ENCODE assay signal across 7 cellular contexts in the genomic region with DNA sequence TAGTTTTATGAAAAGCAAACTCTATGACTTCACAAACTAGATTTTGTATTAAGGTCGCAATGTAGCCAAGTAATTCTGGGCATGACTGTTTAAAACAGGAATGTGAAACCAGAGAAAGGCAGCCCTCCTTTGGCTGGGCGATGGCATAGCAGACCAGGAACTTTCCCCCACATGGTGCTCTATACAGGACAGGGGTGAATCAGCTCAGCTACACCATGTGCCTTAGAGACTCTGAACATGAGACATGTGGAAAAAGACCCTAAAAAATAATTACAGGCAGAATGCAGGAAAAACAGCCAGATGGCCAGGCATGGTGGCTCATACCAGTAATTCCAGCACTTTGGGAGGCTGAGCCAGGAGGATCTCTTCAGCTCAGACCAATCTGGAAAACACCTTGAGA. TPM values are rescaled to one million over a fixed set of nuclear protein-coding genes. Genes with fewer than 3 reads are reported as not detected.
DNase-seq lines count a peak whose midpoint lies in the region; ATAC-seq and TF ChIP-seq lines count a peak whose summit lies in the region.
"Not testable (repeated sequence)": the region's sequence is repeated elsewhere in the genome, so short reads cannot be mapped to it uniquely, and the experiment has no call there.

No MANE protein-coding gene starts in this region.

- intact Hi-C loops in IMR-90 (cut with micrococcal nuclease), result loop anchor here (1.0 kb wide), 1 partner anchor 94 kb away; no protein-coding TSS in a partner anchor
- intact Hi-C loops in left lung (cut with DNase I); sciatic nerve (cut with DNase I): not testable (repeated sequence)

- H2BK120ac ChIP-seq in IMR-90 (ENCODE audit: low read depth, low read length), result not testable (repeated sequence)

- H3K9me3 Mint-ChIP-seq in WTC11, result not testable (repeated sequence)

- not testable (repeated sequence) for TF ChIP-seq CTCF in IMR-90 (conservative IDR thresholded peaks at IDR 0.05; ENCODE audit: low read depth, low read length); WTC11 (IDR thresholded peaks at IDR 0.05); left lung (IDR thresholded peaks at IDR 0.05)

- not testable (repeated sequence) for TF ChIP-seq RAD21 in IMR-90 (IDR thresholded peaks at IDR 0.05; ENCODE audit: low read length)

- not testable (repeated sequence) for H3K23ac ChIP-seq in IMR-90 (ENCODE audit: low read depth, low read length)

- H3K27ac Mint-ChIP-seq in WTC11, result not testable (repeated sequence)

- H4K8ac ChIP-seq in IMR-90 (ENCODE audit: low read depth in 2 of 2, low read length in 2 of 2), result not testable (repeated sequence)

- H3K9ac ChIP-seq in IMR-90 (ENCODE audit: low read depth, low read length), result not testable (repeated sequence)

- peak overlapping the region; percentile 90; the same call in 1 of the 2 replicates for H3K18ac ChIP-seq in IMR-90 (ENCODE audit: low read depth, low read length)

- H3K4ac ChIP-seq in IMR-90 (ENCODE audit: low read depth, low read length), result not testable (repeated sequence)

- H4K5ac ChIP-seq in IMR-90 (ENCODE audit: low read depth, low read length), result not testable (repeated sequence)

- H3K27me3 ChIP-seq in IMR-90 (ENCODE audit: control insufficient read depth, insufficient read depth, low read length); left lung: not testable (repeated sequence)

- not testable (repeated sequence) for H3K4me3 Mint-ChIP-seq in WTC11

- not testable (repeated sequence) for BruUV-seq in IMR-90 (replicated peaks; lab: Mats Ljungman, UMichigan)

- H3K27ac ChIP-seq in IMR-90 (ENCODE audit: insufficient read depth, low read length), result peak overlapping the region; percentile 72; the same call in 1 of the 2 replicates
- not testable (repeated sequence) for H3K27ac ChIP-seq in left lung

- not testable (repeated sequence) for H3K14ac ChIP-seq in IMR-90 (replicated peaks; ENCODE audit: low read depth, low read length)

- TF ChIP-seq POLR2A in IMR-90 (IDR thresholded peaks at IDR 0.05; ENCODE audit: low read depth, low read length), result not testable (repeated sequence)

- DNase-seq in Caki2 (ENCODE audit: low read depth) (peak; percentile 81), IMR-90 (peak; percentile 78), dermis microvascular lymphatic vessel endothelial cell (ENCODE audit: low read depth in 2 of 2) (peak; percentile 75 to 78), glomerular visceral epithelial cell (ENCODE audit: extremely low spot score) (peak; percentile 46)
- not testable (repeated sequence) for DNase-seq in WTC11 (ENCODE audit: low spot score); left lung; sciatic nerve (ENCODE audit: low spot score)

- H3K4me2 ChIP-seq in IMR-90 (ENCODE audit: low read depth, low read length), result not testable (repeated sequence)

- H3K79me1 ChIP-seq in IMR-90 (ENCODE audit: low read depth in 1 of 2, low read length in 2 of 2), result not testable (repeated sequence)

- POLR2A ChIA-PET in IMR-90 (lab: Charles Lee; ENCODE audit: unreplicated experiment); WTC11 (lab: Charles Lee): not testable (repeated sequence)

- H3K36me3 Mint-ChIP-seq in WTC11, result not testable (repeated sequence)

- H3K9me1 ChIP-seq in IMR-90 (ENCODE audit: insufficient read depth, low read length), result not testable (repeated sequence)

- H3K4me1 ChIP-seq in IMR-90 (ENCODE audit: control insufficient read depth, insufficient read depth, low read length), result peaks cover 20% of the 10 kb centered on the region
- H3K4me1 ChIP-seq in left lung, result not testable (repeated sequence)

- not testable (repeated sequence) for H3K9me3 ChIP-seq in IMR-90 (ENCODE audit: control insufficient read depth, insufficient read depth, low read length); left lung

- in situ Hi-C loops in Caki2 (cut with HindIII; ENCODE audit: low pct_unique_long_range_greater_than_20kb, low sequenced_read_pairs); IMR-90 (cut with MboI; ENCODE audit: low sequenced_read_pairs): not testable (repeated sequence)

- no CpG with 5 or more reads among the region's 2 CpGs for WGBS in IMR-90 (ENCODE audit: extremely low coverage in 2 of 2, insufficient read length in 1 of 2), 2 experiments

- CTCF ChIA-PET in IMR-90 (lab: Yijun Ruan, JAX), result not testable (repeated sequence)
- CTCF ChIA-PET in WTC11 (lab: Charles Lee), result interaction anchor here (1.4 kb wide), 1 partner anchor 93 kb away, joined by 5 read pairs; no protein-coding TSS in a partner anchor

- not testable (repeated sequence) for H3K27me3 Mint-ChIP-seq in WTC11 (ENCODE audit: low read depth)

- not testable (repeated sequence) for H2BK20ac ChIP-seq in IMR-90 (ENCODE audit: low read depth, low read length)

- not testable (repeated sequence) for H2AK9ac ChIP-seq in IMR-90 (replicated peaks; ENCODE audit: low read depth, low read length, poor library complexity)

- not testable (repeated sequence) for H4K91ac ChIP-seq in IMR-90 (ENCODE audit: insufficient read depth, low read depth, low read length)

- not testable (repeated sequence) for H4K20me1 ChIP-seq in IMR-90 (ENCODE audit: insufficient read depth, low read length)

- not testable (repeated sequence) for H3K4me3 ChIP-seq in IMR-90 (ENCODE audit: insufficient read depth, low read depth, low read length); left lung

- H3K56ac ChIP-seq in IMR-90 (ENCODE audit: extremely low read depth, insufficient read depth, low read length), result not testable (repeated sequence)

- not testable (repeated sequence) for H2AK5ac ChIP-seq in IMR-90 (ENCODE audit: low read depth, low read length)

- ATAC-seq in IMR-90 (ENCODE audit: low read depth) (peak; percentile 83), WTC11 (peak; percentile 71), left lung (peak; percentile 64), sciatic nerve (peak; percentile 68)

- H3K36me3 ChIP-seq in IMR-90 (ENCODE audit: control insufficient read depth, insufficient read depth, low read length); left lung: not testable (repeated sequence)

- dilution Hi-C loops in IMR-90 (cut with HindIII; ENCODE audit: low sequenced_read_pairs, unreplicated experiment), result not testable (repeated sequence)

- H2AFZ ChIP-seq in IMR-90 (replicated peaks; ENCODE audit: low read length, poor library complexity), result not testable (repeated sequence)

- H2BK15ac ChIP-seq in IMR-90 (ENCODE audit: low read depth, low read length), result not testable (repeated sequence)

- H2BK5ac ChIP-seq in IMR-90 (ENCODE audit: low read depth, low read length, poor library complexity, severe bottlenecking), result peak overlapping the region; percentile 72

- peaks cover 64% of the 10 kb centered on the region for H3K4me1 Mint-ChIP-seq in WTC11

TF ChIP-seq in IMR-90, 13 proteins besides CTCF, POLR2A, EP300 and RAD21:
- TF ChIP-seq, protein P1, sequence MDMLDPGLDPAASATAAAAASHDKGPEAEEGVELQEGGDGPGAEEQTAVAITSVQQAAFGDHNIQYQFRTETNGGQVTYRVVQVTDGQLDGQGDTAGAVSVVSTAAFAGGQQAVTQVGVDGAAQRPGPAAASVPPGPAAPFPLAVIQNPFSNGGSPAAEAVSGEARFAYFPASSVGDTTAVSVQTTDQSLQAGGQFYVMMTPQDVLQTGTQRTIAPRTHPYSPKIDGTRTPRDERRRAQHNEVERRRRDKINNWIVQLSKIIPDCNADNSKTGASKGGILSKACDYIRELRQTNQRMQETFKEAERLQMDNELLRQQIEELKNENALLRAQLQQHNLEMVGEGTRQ (IDR thresholded peaks at IDR 0.05; ENCODE audit: low read depth, low read length), result peak; percentile 34; the same call in 1 of the 2 replicates

RNA-seq across cellular contexts. Expression of a gene that starts 20.3 kb away (rescaled TPM):
- total RNA-seq in Caki2 (2014; rRNA removed; shearing (Covaris generic); ENCODE audit: low replicate concordance), result 6,987 and 7,564 TPM in 2 replicates
- 3.6 and 5.0 TPM in 2 replicates for total RNA-seq in IMR-90 (2012; rRNA removed)
- 3.8 and 5.4 TPM in 2 replicates for polyA plus RNA-seq in IMR-90 (2012; rRNA removed)
- 2.3 and 3.5 TPM in 2 replicates for polyA plus RNA-seq in IMR-90 (2012; cell fraction: cytosol; rRNA removed)
- polyA plus RNA-seq in IMR-90 (2012; cell fraction: nucleus; rRNA removed; ENCODE audit: low replicate concordance), result 2.6 and 11.5 TPM in 2 replicates
- total RNA-seq in WTC11 (2021), result 3.9 to 4.3 TPM (median 4.1 TPM) in 3 replicates
- 30.8 and 81.5 TPM in 2 replicates for total RNA-seq in dermis microvascular lymphatic vessel endothelial cell
- total RNA-seq in left lung, result 10 to 100 TPM; 21.0 to 92.2 TPM
- 84.2 TPM for total RNA-seq in sciatic nerve

Comparison
In these comparisons a context has a peak if more than half of its experiments do, and no peak if none do; other contexts are left out.
1. RNA of a gene that starts 20.3 kb away (total RNA-seq): 6,987 to 7,564 TPM in Caki2; 21.0 to 92.2 TPM in left lung, 84.2 TPM in sciatic nerve (single experiment), 30.8 to 81.5 TPM in dermis microvascular lymphatic vessel endothelial cell, 3.6 to 5.0 TPM in IMR-90 and 3.9 to 4.3 TPM in WTC11; every median in the first group is over 10 times any median in the second.
2. Peak in every context shown above with its lines, with median percentiles within 50 percentile points of each other: ATAC-seq.